ENCODE assay signal across 26 cellular contexts in genomic region chr1:28883242-28883616, GRCh38. TPM values are rescaled to one million over a fixed set of nuclear protein-coding genes. Genes with fewer than 3 reads are reported as not detected.
DNase-seq lines count a peak whose midpoint lies in the region; ATAC-seq, FAIRE-seq and TF ChIP-seq lines count a peak whose summit lies in the region.
"Had no signal": no experiment of that assay in that cellular context is flagged by ENCODE, and none has a peak within 500 bp of the region (broad histone marks: within the 10 kb centered on the region; RNA-seq: fewer than 3 reads in every experiment).

No MANE protein-coding gene starts in this region.

- H3K36me3 Mint-ChIP-seq in activated naive CD8-positive, alpha-beta T cell treated with anti-CD3 and anti-CD28 coated beads, Interleukin-2, amount 10 ng/mL, durations not matched to agents 7 days and 5 days = no peaks in the 10 kb centered on the region
- H3K36me3 Mint-ChIP-seq in activated naive CD8-positive, alpha-beta T cell treated with anti-CD3 and anti-CD28 coated beads, Interleukin-2, amount 50 U/mL, for 24 hours (ENCODE audit: low read depth) = peaks cover 2% of the 10 kb centered on the region
- H3K36me3 Mint-ChIP-seq in naive thymus-derived CD4-positive, alpha-beta T cell = no peaks in the 10 kb centered on the region
- H3K36me3 Mint-ChIP-seq: naive B cell had no signal

- no peak overlapping the region for H3K27ac ChIP-seq in IMR-90 (ENCODE audit: insufficient read depth, low read length)
- no peak overlapping the region for H3K27ac ChIP-seq in GM12878 (ENCODE audit: control insufficient read depth, insufficient read depth)
- H3K27ac ChIP-seq in sigmoid colon = peak overlapping the region in 3 of 4 donors; percentile 24 to 81 (median 81)
- no peak overlapping the region for H3K27ac ChIP-seq in naive thymus-derived CD4-positive, alpha-beta T cell (ENCODE audit: low read depth, low read length)
- H3K27ac ChIP-seq: pancreas had no signal

- H2BK5ac ChIP-seq in IMR-90 (ENCODE audit: low read depth, low read length, poor library complexity, severe bottlenecking) = no peak overlapping the region

- no peak for FAIRE-seq in GM12878 (lab: Jason Lieb, UNC)
- FAIRE-seq: frontal cortex, kidney, pancreas had no signal

- H3K27me3 ChIP-seq in IMR-90 (ENCODE audit: control insufficient read depth, insufficient read depth, low read length) = peaks cover 7% of the 10 kb centered on the region
- no peaks in the 10 kb centered on the region for H3K27me3 ChIP-seq in GM12878 (replicated peaks in 1 of 2; ENCODE audit: control insufficient read depth in 2 of 2, insufficient read depth in 2 of 2, low read length in 1 of 2)
- no peaks in the 10 kb centered on the region for H3K27me3 ChIP-seq in sigmoid colon
- no peaks in the 10 kb centered on the region for H3K27me3 ChIP-seq in naive thymus-derived CD4-positive, alpha-beta T cell (ENCODE audit: control insufficient read depth in 2 of 2, insufficient read depth in 2 of 2, low read length in 2 of 2)
- H3K27me3 ChIP-seq: pancreas, thyroid gland had no signal

- H2AK9ac ChIP-seq in IMR-90 (replicated peaks; ENCODE audit: low read depth, low read length, poor library complexity) = no peak overlapping the region

- H3K9ac ChIP-seq in IMR-90 (ENCODE audit: low read depth, low read length) = no peak overlapping the region
- no peak overlapping the region for H3K9ac ChIP-seq in GM12878 (ENCODE audit: control insufficient read depth, insufficient read depth, low read length)

- H2AK5ac ChIP-seq in IMR-90 (ENCODE audit: low read depth, low read length) = peak overlapping the region; percentile 71

- no peak overlapping the region for H3K4ac ChIP-seq in IMR-90 (ENCODE audit: low read depth, low read length)

- in situ Hi-C loops in IMR-90 (cut with MboI; ENCODE audit: low sequenced_read_pairs) = loop anchor here (5.0 kb wide), 2 partner anchors 149 to 314 kb away; no protein-coding TSS in a partner anchor
- in situ Hi-C loops in GM12878 (cut with MboI) = loop anchor here (5.0 kb wide), 2 partner anchors 149 to 314 kb away; no protein-coding TSS in a partner anchor

- no peak overlapping the region for H3K4me3 Mint-ChIP-seq in activated naive CD8-positive, alpha-beta T cell treated with anti-CD3 and anti-CD28 coated beads, Interleukin-2, amount 10 ng/mL, durations not matched to agents 7 days and 5 days
- H3K4me3 Mint-ChIP-seq in activated naive CD8-positive, alpha-beta T cell treated with anti-CD3 and anti-CD28 coated beads, Interleukin-2, amount 50 U/mL, for 24 hours = no peak overlapping the region
- no peak overlapping the region for H3K4me3 Mint-ChIP-seq in naive thymus-derived CD4-positive, alpha-beta T cell
- H3K4me3 Mint-ChIP-seq: activated CD4-positive, alpha-beta T cell treated with anti-CD3 and anti-CD28 coated beads for 36 hours had no signal

- H3K27me3 Mint-ChIP-seq in activated naive CD8-positive, alpha-beta T cell treated with anti-CD3 and anti-CD28 coated beads, Interleukin-2, amount 10 ng/mL, durations not matched to agents 7 days and 5 days = no peaks in the 10 kb centered on the region
- no peaks in the 10 kb centered on the region for H3K27me3 Mint-ChIP-seq in activated naive CD8-positive, alpha-beta T cell treated with anti-CD3 and anti-CD28 coated beads, Interleukin-2, amount 50 U/mL, for 24 hours
- no peaks in the 10 kb centered on the region for H3K27me3 Mint-ChIP-seq in naive thymus-derived CD4-positive, alpha-beta T cell
- H3K27me3 Mint-ChIP-seq: activated CD4-positive, alpha-beta T cell treated with anti-CD3 and anti-CD28 coated beads for 36 hours; naive B cell had no signal

- RAD21 ChIA-PET in GM12878 (lab: Charles Lee; ENCODE audit: unreplicated experiment) = interaction anchor here (1.1 to 11.7 kb wide), 9 partner anchors 16 to 319 kb away, joined by 3 to 284 read pairs (median 25); partner anchors contain the start of genes EPB41 and SRSF4

- TF ChIP-seq CTCF in IMR-90 (conservative IDR thresholded peaks at IDR 0.05; ENCODE audit: low read depth, low read length) (no peak), GM12878 (IDR thresholded peaks at IDR 0.05 in 2 of 3, conservative IDR thresholded peaks at IDR 0.05 in 1 of 3; ENCODE audit: control insufficient read depth in 2 of 3, extremely low read depth in 1 of 3, insufficient read depth in 1 of 3, low read depth in 3 of 3, low read length in 3 of 3) (no peak), sigmoid colon (IDR thresholded peaks at IDR 0.05) (no peak)

- H3K79me1 ChIP-seq in IMR-90 (ENCODE audit: low read depth in 1 of 2, low read length in 2 of 2) = no peaks in the 10 kb centered on the region

- H3K14ac ChIP-seq in IMR-90 (replicated peaks; ENCODE audit: low read depth, low read length) = no peak overlapping the region

- CTCF ChIA-PET in IMR-90 (lab: Yijun Ruan, JAX) (interaction anchor here (2.5 to 4.7 kb wide), 2 partner anchors 149 to 314 kb away, joined by 19 to 133 read pairs; no protein-coding TSS in a partner anchor), GM12878 (lab: Yijun Ruan, JAX) (interaction anchor here (1.1 to 13.7 kb wide), 11 partner anchors 10 to 323 kb away, joined by 3 to 547 read pairs (median 8); partner anchors contain the start of gene SRSF4)
- CTCF ChIA-PET in naive thymus-derived CD4-positive, alpha-beta T cell (lab: Charles Lee) = interaction anchor here (1.5 to 2.6 kb wide), 4 partner anchors 150 to 319 kb away, joined by 3 to 29 read pairs (median 18); no protein-coding TSS in a partner anchor

- H2BK20ac ChIP-seq in IMR-90 (ENCODE audit: low read depth, low read length) = no peak overlapping the region

- intact Hi-C loops in IMR-90 (cut with micrococcal nuclease) (loop anchor here (5.0 kb wide), 2 partner anchors 239 to 299 kb away; partner anchors contain the start of genes SRSF4 and TMEM200B), GM12878 (cut with micrococcal nuclease; ENCODE audit: unreplicated experiment) (no loop called here), sigmoid colon (cut with DNase I) (loop anchor here (2.0 to 5.0 kb wide), 2 partner anchors 146 to 320 kb away; partner anchors contain the start of gene YTHDF2)
- intact Hi-C loops in naive thymus-derived CD4-positive, alpha-beta T cell (cut with micrococcal nuclease) = loop anchor here in 1 of 2 donors (10.0 kb wide), 1 partner anchor 638 kb away; no protein-coding TSS in a partner anchor

- dilution Hi-C loops in IMR-90 (cut with HindIII; ENCODE audit: low sequenced_read_pairs, unreplicated experiment) = no loop called here

- peaks cover 12% of the 10 kb centered on the region for H3K79me2 ChIP-seq in GM12878 (ENCODE audit: control insufficient read depth, insufficient read depth, low read length)

- no peak overlapping the region for H3K56ac ChIP-seq in IMR-90 (ENCODE audit: extremely low read depth, insufficient read depth, low read length)

- H3K9me3 ChIP-seq in IMR-90 (ENCODE audit: control insufficient read depth, insufficient read depth, low read length) (no peaks in the 10 kb centered on the region), GM12878 (replicated peaks; ENCODE audit: control insufficient read depth, insufficient read depth, low read length) (no peaks in the 10 kb centered on the region), sigmoid colon (no peaks in the 10 kb centered on the region)
- H3K9me3 ChIP-seq in naive thymus-derived CD4-positive, alpha-beta T cell (ENCODE audit: control insufficient read depth in 2 of 3, low read length in 3 of 3) = no peaks in the 10 kb centered on the region
- H3K9me3 ChIP-seq: pancreas, thyroid gland had no signal

- no peak overlapping the region for H4K91ac ChIP-seq in IMR-90 (ENCODE audit: insufficient read depth, low read depth, low read length)

- H3K23ac ChIP-seq in IMR-90 (ENCODE audit: low read depth, low read length) = 0 out of 2 replicates have a peak overlapping the region, but pooled peaks have one; percentile 31

- H3K9me1 ChIP-seq in IMR-90 (ENCODE audit: insufficient read depth, low read length) = peaks cover 10% of the 10 kb centered on the region; the same call in 1 of the 2 replicates

- H2AFZ ChIP-seq in IMR-90 (replicated peaks; ENCODE audit: low read length, poor library complexity) (peak overlapping the region; percentile 73), GM12878 (ENCODE audit: control insufficient read depth, low read depth, low read length) (peak overlapping the region; percentile 92)

- no peaks in the 10 kb centered on the region for H3K9me3 Mint-ChIP-seq in activated naive CD8-positive, alpha-beta T cell treated with anti-CD3 and anti-CD28 coated beads, Interleukin-2, amount 10 ng/mL, durations not matched to agents 7 days and 5 days
- no peaks in the 10 kb centered on the region for H3K9me3 Mint-ChIP-seq in activated naive CD8-positive, alpha-beta T cell treated with anti-CD3 and anti-CD28 coated beads, Interleukin-2, amount 50 U/mL, for 24 hours
- peaks cover 0 to 3% (median 0%) of the 10 kb centered on the region in 11 donors for H3K9me3 Mint-ChIP-seq in naive thymus-derived CD4-positive, alpha-beta T cell
- H3K9me3 Mint-ChIP-seq: naive B cell had no signal

- no peak overlapping the region for H3K4me2 ChIP-seq in IMR-90 (ENCODE audit: low read depth, low read length)
- no peak overlapping the region for H3K4me2 ChIP-seq in GM12878 (ENCODE audit: control insufficient read depth, insufficient read depth)

- H3K4me3 ChIP-seq in IMR-90 (ENCODE audit: insufficient read depth, low read depth, low read length) (no peak overlapping the region), GM12878 (no peak overlapping the region), sigmoid colon (no peak overlapping the region)
- H3K4me3 ChIP-seq in naive thymus-derived CD4-positive, alpha-beta T cell (ENCODE audit: low read length) = no peak overlapping the region
- H3K4me3 ChIP-seq: lung, pancreas, thyroid gland had no signal

- H2BK120ac ChIP-seq in IMR-90 (ENCODE audit: low read depth, low read length) = peak overlapping the region; percentile 22; the same call in 1 of the 2 replicates

- no peak for DNase-seq in activated naive CD8-positive, alpha-beta T cell treated with anti-CD3 and anti-CD28 coated beads, Interleukin-2, amount 10 ng/mL, durations not matched to agents 7 days and 5 days
- DNase-seq in activated naive CD8-positive, alpha-beta T cell treated with anti-CD3 and anti-CD28 coated beads, Interleukin-2, amount 50 U/mL, for 24 hours = no peak
- no peak for DNase-seq in IMR-90
- no peak for DNase-seq in GM12878 (ENCODE audit: low read depth, low spot score)
- no peak for DNase-seq in sigmoid colon
- DNase-seq in naive thymus-derived CD4-positive, alpha-beta T cell = no peak
- no peak for DNase-seq in superior temporal gyrus (ENCODE audit: extremely low spot score)
- DNase-seq: activated gamma-delta T cell; aorta; central memory CD4-positive, alpha-beta T cell; DMS153; KG1; kidney; naive B cell; NCI-H1048; NCI-H2029 treated with DMSO at 0.1 percent for 48 hours; NCI-H446 treated with DMSO at 0.1 percent for 48 hours; NK-92 treated with Interleukin-12 subunit alpha and Interleukin-12 subunit beta, amount 100 ng/mL, for 24 hours; pancreas had no signal

- TF ChIP-seq POLR2A in IMR-90 (IDR thresholded peaks at IDR 0.05; ENCODE audit: low read depth, low read length) = no peak
- no peak for TF ChIP-seq POLR2A in GM12878 (IDR thresholded peaks at IDR 0.05; ENCODE audit: low read depth, low read length)
- no peak for TF ChIP-seq POLR2A in sigmoid colon (IDR thresholded peaks at IDR 0.05)

- WGBS in IMR-90 (ENCODE audit: extremely low coverage in 2 of 2, insufficient read length in 1 of 2), 2 experiments = no CpG with 5 or more reads among the region's 1 CpG
- 95% methylated on average over 1 of the region's 1 CpG for WGBS in GM12878 (ENCODE audit: insufficient coverage, insufficient replicate concordance, low lambda C conversion rate, missing lambda C conversion rate)
- WGBS in sigmoid colon, 2 donors = 94 to 96% methylated on average over 1 of the region's 1 CpG

- H3K18ac ChIP-seq in IMR-90 (ENCODE audit: low read depth, low read length) = no peak overlapping the region

- POLR2A ChIA-PET in activated naive CD8-positive, alpha-beta T cell treated with anti-CD3 and anti-CD28 coated beads, Interleukin-2, amount 10 ng/mL, durations not matched to agents 7 days and 5 days (lab: Charles Lee) = no interaction called here
- POLR2A ChIA-PET in IMR-90 (lab: Charles Lee; ENCODE audit: unreplicated experiment) (no interaction called here), GM12878 (lab: Charles Lee) (interaction anchor here (0.7 to 4.3 kb wide), 3 partner anchors 44 to 299 kb away, joined by 5 to 35 read pairs (median 5); partner anchors contain the start of gene SRSF4)
- POLR2A ChIA-PET in naive thymus-derived CD4-positive, alpha-beta T cell (lab: Charles Lee) = interaction anchor here (0.6 to 2.1 kb wide), 2 partner anchors 298 to 1824 kb away, joined by 4 to 20 read pairs; partner anchors contain the start of gene SRSF4

- BruUV-seq in IMR-90 (replicated peaks; lab: Mats Ljungman, UMichigan) (no TSS peak), GM12878 (replicated peaks; lab: Mats Ljungman, UMichigan) (no TSS peak)

- H4K5ac ChIP-seq in IMR-90 (ENCODE audit: low read depth, low read length) = no peak overlapping the region

- H4K8ac ChIP-seq in IMR-90 (ENCODE audit: low read depth in 2 of 2, low read length in 2 of 2) = no peak overlapping the region

- H2BK15ac ChIP-seq in IMR-90 (ENCODE audit: low read depth, low read length) = peak overlapping the region; percentile 41; the same call in 2 of the 3 replicates

- H3K36me3 ChIP-seq in IMR-90 (ENCODE audit: control insufficient read depth, insufficient read depth, low read length) (no peaks in the 10 kb centered on the region), GM12878 (ENCODE audit: control insufficient read depth in 2 of 2, insufficient read depth in 2 of 2, low read length in 1 of 2) (no peaks in the 10 kb centered on the region), sigmoid colon (no peaks in the 10 kb centered on the region)
- H3K36me3 ChIP-seq in naive thymus-derived CD4-positive, alpha-beta T cell (ENCODE audit: control insufficient read depth in 2 of 3, insufficient read depth in 3 of 3, low read length in 3 of 3) = peaks cover 0 to 4% (median 0%) of the 10 kb centered on the region in 3 experiments
- H3K36me3 ChIP-seq: pancreas, thyroid gland had no signal

- TF ChIP-seq EP300 in GM12878 (IDR thresholded peaks at IDR 0.05; ENCODE audit: borderline replicate concordance in 1 of 2, control insufficient read depth in 1 of 2, low read depth in 2 of 2, low read length in 2 of 2) (no peak), sigmoid colon (IDR thresholded peaks at IDR 0.05) (no peak)

- no peak for ATAC-seq in activated naive CD8-positive, alpha-beta T cell treated with anti-CD3 and anti-CD28 coated beads, Interleukin-2, amount 10 ng/mL, durations not matched to agents 7 days and 5 days (ENCODE audit: low read depth)
- no peak for ATAC-seq in activated naive CD8-positive, alpha-beta T cell treated with anti-CD3 and anti-CD28 coated beads, Interleukin-2, amount 50 U/mL, for 24 hours
- ATAC-seq in IMR-90 (ENCODE audit: low read depth) (no peak), GM12878 (no peak), HG02840 (IDR thresholded peaks at IDR 0.05; ENCODE audit: low FRiP score, unreplicated experiment) (no peak)
- ATAC-seq in naive thymus-derived CD4-positive, alpha-beta T cell = no peak
- ATAC-seq: activated CD4-positive, alpha-beta T cell treated with anti-CD3 and anti-CD28 coated beads for 36 hours; esophagus mucosa; pancreas; sciatic nerve had no signal

- H4K20me1 ChIP-seq in IMR-90 (ENCODE audit: insufficient read depth, low read length) (no peaks in the 10 kb centered on the region), GM12878 (ENCODE audit: control insufficient read depth, insufficient read depth) (no peaks in the 10 kb centered on the region)

- SMC1A ChIA-PET in GM12878 (lab: Charles Lee; ENCODE audit: uncharacterized antibody, unreplicated experiment) = interaction anchor here (1.0 to 12.0 kb wide), 7 partner anchors 101 to 327 kb away, joined by 3 to 315 read pairs (median 4); no protein-coding TSS in a partner anchor

- H3K27ac Mint-ChIP-seq in activated naive CD8-positive, alpha-beta T cell treated with anti-CD3 and anti-CD28 coated beads, Interleukin-2, amount 10 ng/mL, durations not matched to agents 7 days and 5 days = peak overlapping the region; percentile 51
- H3K27ac Mint-ChIP-seq in activated naive CD8-positive, alpha-beta T cell treated with anti-CD3 and anti-CD28 coated beads, Interleukin-2, amount 50 U/mL, for 24 hours = no peak overlapping the region
- H3K27ac Mint-ChIP-seq in naive thymus-derived CD4-positive, alpha-beta T cell = peak overlapping the region in 3 of 9 donors; percentile 21 to 64 (median 52)
- H3K27ac Mint-ChIP-seq: activated CD4-positive, alpha-beta T cell treated with anti-CD3 and anti-CD28 coated beads for 36 hours had no signal

- H3K4me1 ChIP-seq in IMR-90 (ENCODE audit: control insufficient read depth, insufficient read depth, low read length) = peaks cover 11% of the 10 kb centered on the region
- peaks cover 33% of the 10 kb centered on the region for H3K4me1 ChIP-seq in GM12878 (ENCODE audit: control insufficient read depth, insufficient read depth, low read length)
- peaks cover 0 to 39% (median 31%) of the 10 kb centered on the region in 4 donors for H3K4me1 ChIP-seq in sigmoid colon
- peaks cover 32 to 36% of the 10 kb centered on the region in 2 donors for H3K4me1 ChIP-seq in naive thymus-derived CD4-positive, alpha-beta T cell (ENCODE audit: control insufficient read depth in 2 of 2, insufficient read depth in 2 of 2, low read length in 2 of 2)

- TF ChIP-seq RAD21 in IMR-90 (IDR thresholded peaks at IDR 0.05; ENCODE audit: low read length) (no peak), GM12878 (IDR thresholded peaks at IDR 0.05; ENCODE audit: insufficient read depth, low read depth, low read length) (no peak)

- peaks cover 34% of the 10 kb centered on the region for H3K4me1 Mint-ChIP-seq in activated naive CD8-positive, alpha-beta T cell treated with anti-CD3 and anti-CD28 coated beads, Interleukin-2, amount 10 ng/mL, durations not matched to agents 7 days and 5 days
- peaks cover 41% of the 10 kb centered on the region for H3K4me1 Mint-ChIP-seq in activated naive CD8-positive, alpha-beta T cell treated with anti-CD3 and anti-CD28 coated beads, Interleukin-2, amount 50 U/mL, for 24 hours
- peaks cover 30 to 52% (median 46%) of the 10 kb centered on the region in 7 donors for H3K4me1 Mint-ChIP-seq in naive thymus-derived CD4-positive, alpha-beta T cell

RNA-seq across cellular contexts. Expression of gene EPB41, which starts 31.1 kb away (rescaled TPM):
- total RNA-seq in activated naive CD8-positive, alpha-beta T cell treated with anti-CD3 and anti-CD28 coated beads, Interleukin-2, amount 10 ng/mL, durations not matched to agents 7 days and 5 days = 100 to 1,000 TPM; 162 to 170 TPM
- total RNA-seq in IMR-90 (2012; rRNA removed) (8.1 and 10.0 TPM in 2 replicates), GM12878 (2014; rRNA removed) (69.8 and 70.6 TPM in 2 replicates), GM12878 (2014; rRNA removed; fragmentation: Illumina TruSeq; extraction: Trizol) (77.6 and 82.2 TPM in 2 replicates), GM12878 (2021) (61.1 and 64.2 TPM in 2 replicates), sigmoid colon (10 to 100 TPM; 23.2 to 33.4 (median 27.4) TPM)
- polyA plus RNA-seq in IMR-90 (2012; rRNA removed) (3.1 and 4.6 TPM in 2 replicates), GM12878 (2011; rRNA removed) (72.0 and 80.0 TPM in 2 replicates), GM12878 (2014; fragmentation: Illumina TruSeq; extraction: Trizol) (68.9 and 81.8 TPM in 2 replicates), GM12878 (2014; fragmentation: Nextera tagmentation; extraction: Ambion mirVana) (1 to 10 TPM; 1.1 to 3.1 TPM), GM12878 (2014; rRNA removed) (52.7 and 53.4 TPM in 2 replicates), GM12878 (2016; fragmentation: Nextera tagmentation; extraction: Ambion mirVana) (10 to 100 TPM; 22.7 to 29.1 TPM), sigmoid colon (10 to 100 TPM; 13.2 to 35.1 (median 23.1) TPM)
- polyA plus RNA-seq in IMR-90 (2012; cell fraction: cytosol; rRNA removed) = 1.3 TPM in 2 replicates
- polyA plus RNA-seq in IMR-90 (2012; cell fraction: nucleus; rRNA removed; ENCODE audit: low replicate concordance) = 2.2 and 12.8 TPM in 2 replicates
- total RNA-seq in GM12878 (2013; cell fraction: nucleolus; rRNA removed) = 164 and 166 TPM in 2 replicates
- polyA plus RNA-seq in GM12878 (2011; ENCODE audit: low read depth) = 12.2 TPM
- polyA plus RNA-seq in GM12878 (2011; cell fraction: cytosol; rRNA removed) = 38.5 and 44.2 TPM in 2 replicates
- polyA plus RNA-seq in GM12878 (2011; cell fraction: nucleus; rRNA removed) = 21.8 and 26.1 TPM in 2 replicates
- polyA plus RNA-seq in GM12878 (2012) = 15.2 and 17.8 TPM in 2 replicates
- polyA minus RNA-seq in GM12878 (2011; rRNA and poly(A)+ RNA removed) = 71.6 and 106 TPM in 2 replicates
- polyA minus RNA-seq in GM12878 (2011; cell fraction: cytosol; rRNA and poly(A)+ RNA removed) = 26.6 and 31.2 TPM in 2 replicates
- 21.8 and 32.8 TPM in 2 replicates for polyA minus RNA-seq in GM12878 (2011; cell fraction: nucleus; rRNA and poly(A)+ RNA removed)
- 100 to 1,000 TPM; 150 to 325 (median 175) TPM for total RNA-seq in naive thymus-derived CD4-positive, alpha-beta T cell
- polyA plus RNA-seq in naive thymus-derived CD4-positive, alpha-beta T cell = 100 to 1,000 TPM; 115 to 134 TPM

Comparison
In these comparisons a context has a peak if more than half of its experiments do, and no peak if none do; other contexts are left out.
1. H3K27ac ChIP-seq: peak in sigmoid colon (3 of 4); none in IMR-90 (single experiment), GM12878 (single experiment) and naive thymus-derived CD4-positive, alpha-beta T cell (single experiment).
2. POLR2A ChIA-PET loops: an anchor here in GM12878 (0.7 to 4.3 kb wide) and naive thymus-derived CD4-positive, alpha-beta T cell (0.6 to 2.1 kb wide); none called in activated naive CD8-positive, alpha-beta T cell treated with anti-CD3 and anti-CD28 coated beads, Interleukin-2, amount 10 ng/mL, durations not matched to agents 7 days and 5 days and IMR-90.